In genomic region chr2:130917006-130917688, GRCh38 we compare ENCODE assay signal across 24 cellular contexts.
"Had no signal": no experiment of that assay in that cellular context is flagged by ENCODE, and none has a peak within 500 bp of the region (broad histone marks: within the 10 kb centered on the region; RNA-seq: fewer than 3 reads in every experiment).

No MANE protein-coding gene starts in this region.

- H3K36me3 ChIP-seq: gastrocnemius medialis, neural progenitor cell, ovary, sigmoid colon, stomach, thyroid gland had no signal

- H2AFZ ChIP-seq: neural progenitor cell had no signal

- H3K27ac ChIP-seq: gastrocnemius medialis, ovary, psoas muscle, sigmoid colon, stomach, thyroid gland had no signal

- H3K4me1 ChIP-seq: gastrocnemius medialis, psoas muscle, sigmoid colon had no signal

- H3K36me3 Mint-ChIP-seq: memory B cell; mesothelial cell of epicardium; naive thymus-derived CD4-positive, alpha-beta T cell; neural progenitor cell; stimulated activated effector memory CD8-positive, alpha-beta T cell treated with anti-CD3 and anti-CD28 coated beads, Interleukin-12 subunit alpha, Interleukin-12 subunit beta, amount 100 ng/mL, for 72 hours; type B pancreatic cell had no signal

- H3K9ac ChIP-seq: neural progenitor cell had no signal

- H3K4me3 Mint-ChIP-seq: memory B cell; mesothelial cell of epicardium; naive thymus-derived CD4-positive, alpha-beta T cell; nephron; neural progenitor cell; stimulated activated effector memory CD8-positive, alpha-beta T cell treated with anti-CD3 and anti-CD28 coated beads, Interleukin-12 subunit alpha, Interleukin-12 subunit beta, amount 100 ng/mL, for 72 hours; type B pancreatic cell had no signal

- H3K9me3 ChIP-seq: gastrocnemius medialis, ovary, psoas muscle, sigmoid colon, stomach, thyroid gland had no signal

- H3K27me3 Mint-ChIP-seq: type B pancreatic cell had no signal

- H3K4me2 ChIP-seq: neural progenitor cell had no signal

- DNase-seq: cerebellar nuclear complex; dorsolateral prefrontal cortex; effector CD4-positive, alpha-beta T cell; gastrocnemius medialis; islet precursor cell; kidney glomerular epithelial cell; left ventricle myocardium superior; naive thymus-derived CD4-positive, alpha-beta T cell; ovary; psoas muscle; sigmoid colon; stimulated activated CD4-positive, alpha-beta T cell treated with anti-CD3 and anti-CD28 coated beads, Interleukin-2, amount 100 ng/mL, for 24 hours; stimulated activated CD4-positive, alpha-beta T cell treated with anti-CD3 and anti-CD28 coated beads, Interleukin-4, amount 100 ng/mL, for 24 hours; stimulated activated naive CD4-positive, alpha-beta T cell treated with Interleukin-2 at 50 U/mL for 16 hours; stomach; thyroid gland had no signal

- H3K27ac Mint-ChIP-seq: memory B cell; mesothelial cell of epicardium; naive thymus-derived CD4-positive, alpha-beta T cell; nephron; neural progenitor cell; stimulated activated effector memory CD8-positive, alpha-beta T cell treated with anti-CD3 and anti-CD28 coated beads, Interleukin-12 subunit alpha, Interleukin-12 subunit beta, amount 100 ng/mL, for 72 hours; type B pancreatic cell had no signal

- H3K9me3 Mint-ChIP-seq: memory B cell; mesothelial cell of epicardium; naive thymus-derived CD4-positive, alpha-beta T cell; nephron; neural progenitor cell; stimulated activated effector memory CD8-positive, alpha-beta T cell treated with anti-CD3 and anti-CD28 coated beads, Interleukin-12 subunit alpha, Interleukin-12 subunit beta, amount 100 ng/mL, for 72 hours; type B pancreatic cell had no signal

- H3K4me3 ChIP-seq: dorsolateral prefrontal cortex, gastrocnemius medialis, lung, neural progenitor cell, ovary, psoas muscle, sigmoid colon, stomach, thyroid gland had no signal

- H3K27me3 ChIP-seq: neural progenitor cell, ovary, thyroid gland had no signal

- H3K4me1 Mint-ChIP-seq: nephron; neural progenitor cell; stimulated activated effector memory CD8-positive, alpha-beta T cell treated with anti-CD3 and anti-CD28 coated beads, Interleukin-12 subunit alpha, Interleukin-12 subunit beta, amount 100 ng/mL, for 72 hours had no signal

- ATAC-seq: gastrocnemius medialis; left ventricle myocardium superior; naive thymus-derived CD4-positive, alpha-beta T cell; psoas muscle; right cardiac atrium; stimulated activated effector memory CD8-positive, alpha-beta T cell treated with anti-CD3 and anti-CD28 coated beads, Interleukin-12 subunit alpha, Interleukin-12 subunit beta, amount 100 ng/mL, for 72 hours had no signal
